In the genomic region with DNA sequence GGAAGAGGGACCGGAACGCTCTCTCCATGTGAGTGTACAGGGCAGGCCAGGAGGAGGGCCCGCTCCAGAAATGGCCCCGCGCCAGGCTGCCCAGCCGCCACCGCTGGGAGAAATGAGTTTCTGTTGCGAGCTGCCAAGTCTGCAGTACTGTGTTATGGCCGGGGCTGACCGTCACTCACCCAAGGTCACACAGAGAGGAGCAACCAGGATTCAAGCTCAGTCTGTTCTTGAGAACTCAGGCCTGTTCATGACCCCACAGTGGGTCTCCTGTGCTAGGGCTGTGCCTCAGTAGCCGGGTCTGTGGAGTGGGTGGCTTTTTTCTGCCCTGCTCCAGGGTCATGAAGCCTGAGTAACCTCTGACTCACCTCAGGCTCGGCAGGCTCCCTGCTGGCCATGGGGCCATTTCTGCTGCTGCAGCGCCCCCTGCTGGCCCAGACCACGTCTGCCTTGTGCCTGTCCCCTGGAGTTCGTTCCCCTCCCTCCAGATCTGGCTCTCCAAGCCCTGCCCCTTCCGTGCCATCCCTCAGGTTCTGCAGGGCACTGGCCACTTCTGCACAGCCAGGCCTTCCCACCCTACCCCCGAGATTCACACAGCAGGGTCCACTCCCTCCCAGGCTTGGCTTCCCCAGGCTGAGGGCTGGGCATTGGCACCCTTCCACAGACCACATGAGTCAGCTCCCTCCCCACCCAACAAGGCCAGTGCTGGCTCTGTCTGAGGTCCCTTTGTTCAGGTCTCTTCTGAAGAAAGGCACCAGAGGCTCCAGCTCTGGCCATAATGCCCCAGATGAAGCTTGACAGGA, we compare ENCODE assay signal across 8 cellular contexts. TPM values are rescaled to one million over a fixed set of nuclear protein-coding genes. Genes with fewer than 3 reads are reported as not detected.
DNase-seq lines count a peak whose midpoint lies in the region; ATAC-seq and TF ChIP-seq lines count a peak whose summit lies in the region.

No MANE protein-coding gene starts in this region.

- no peaks in the 10 kb centered on the region for H3K9me3 ChIP-seq in fibroblast of lung (ENCODE audit: control insufficient read depth, insufficient read depth, low read depth, low read length)

- no peak overlapping the region for H3K4me3 ChIP-seq in HL-60 (replicated peaks; ENCODE audit: insufficient read depth, low read length)
- peak overlapping the region in 1 of 4 experiments; percentile 14 for H3K4me3 ChIP-seq in fibroblast of lung (replicated peaks in 1 of 4; ENCODE audit: control extremely low read depth in 1 of 4, insufficient read depth in 1 of 4, low read depth in 3 of 4, low read length in 4 of 4)

- H3K27me3 Mint-ChIP-seq in activated T-cell treated with anti-CD3 and anti-CD28 coated beads, Interleukin-2, amount 50 U/mL, for 24 hours = peaks cover 45% of the 10 kb centered on the region
- H3K27me3 Mint-ChIP-seq in natural killer cell (ENCODE audit: low read depth in 2 of 2) = peaks cover 25 to 41% of the 10 kb centered on the region in 2 donors

- intact Hi-C loops in natural killer cell (cut with micrococcal nuclease) = loop anchor here (1.0 kb wide), 1 partner anchor 164 kb away; no protein-coding TSS in a partner anchor

- no peaks in the 10 kb centered on the region for H3K79me2 ChIP-seq in fibroblast of lung (ENCODE audit: control insufficient read depth, insufficient read depth, low read length)

- H3K27me3 ChIP-seq in HL-60 (ENCODE audit: insufficient read depth, poor library complexity, severe bottlenecking) (peaks cover 7% of the 10 kb centered on the region), fibroblast of lung (ENCODE audit: control insufficient read depth, insufficient read depth, low read length) (no peaks in the 10 kb centered on the region)

- H3K36me3 Mint-ChIP-seq in activated T-cell treated with anti-CD3 and anti-CD28 coated beads, Interleukin-2, amount 50 U/mL, for 24 hours (ENCODE audit: low read depth) = no peaks in the 10 kb centered on the region
- H3K36me3 Mint-ChIP-seq in natural killer cell = no peaks in the 10 kb centered on the region
- H3K36me3 Mint-ChIP-seq in stimulated activated effector memory CD8-positive, alpha-beta T cell treated with anti-CD3 and anti-CD28 coated beads, Interleukin-12 subunit alpha, Interleukin-12 subunit beta, amount 100 ng/mL, for 72 hours = no peaks in the 10 kb centered on the region

- H3K27ac ChIP-seq in HL-60 (replicated peaks) (no peak overlapping the region), fibroblast of lung (ENCODE audit: insufficient read depth, low read length) (no peak overlapping the region)

- no peaks in the 10 kb centered on the region for H3K4me1 Mint-ChIP-seq in activated T-cell treated with anti-CD3 and anti-CD28 coated beads, Interleukin-2, amount 50 U/mL, for 24 hours (ENCODE audit: low read depth)
- peaks cover 0 to 6% of the 10 kb centered on the region in 2 donors for H3K4me1 Mint-ChIP-seq in natural killer cell
- peaks cover 6% of the 10 kb centered on the region for H3K4me1 Mint-ChIP-seq in stimulated activated effector memory CD8-positive, alpha-beta T cell treated with anti-CD3 and anti-CD28 coated beads, Interleukin-12 subunit alpha, Interleukin-12 subunit beta, amount 100 ng/mL, for 72 hours

- no peaks in the 10 kb centered on the region for H4K20me1 ChIP-seq in fibroblast of lung (ENCODE audit: control insufficient read depth, extremely low read depth, insufficient read depth, low read length)

- H3K36me3 ChIP-seq in fibroblast of lung (ENCODE audit: control insufficient read depth, insufficient read depth, low read length) = no peaks in the 10 kb centered on the region

- H3K4me1 ChIP-seq in fibroblast of lung (ENCODE audit: control insufficient read depth, extremely low read depth, insufficient read depth, low read length) = peaks cover 11% of the 10 kb centered on the region

- H3K4me2 ChIP-seq in fibroblast of lung (ENCODE audit: extremely low read depth, insufficient read depth, low read length) = peak overlapping the region; percentile 40

- no peak overlapping the region for H3K27ac Mint-ChIP-seq in activated T-cell treated with anti-CD3 and anti-CD28 coated beads, Interleukin-2, amount 50 U/mL, for 24 hours
- H3K27ac Mint-ChIP-seq in natural killer cell = no peak overlapping the region
- H3K27ac Mint-ChIP-seq in stimulated activated effector memory CD8-positive, alpha-beta T cell treated with anti-CD3 and anti-CD28 coated beads, Interleukin-12 subunit alpha, Interleukin-12 subunit beta, amount 100 ng/mL, for 72 hours = no peak overlapping the region

- DNase-seq in DMS153 treated with DMSO at 0.1 percent for 48 hours (lab: John Stamatoyannopoulos, UW; ENCODE audit: unreplicated experiment) = peak; percentile 97
- DNase-seq in HL-60 (ENCODE audit: low read depth in 1 of 2, low spot score in 1 of 2) = peak; percentile 64 to 76
- peak; percentile 87 for DNase-seq in OCI-M1 (lab: John Stamatoyannopoulos, UW)
- DNase-seq in activated T-cell treated with anti-CD3 and anti-CD28 coated beads, Interleukin-2, amount 50 U/mL, for 24 hours = peak; percentile 82
- DNase-seq in fibroblast of lung (ENCODE audit: low read depth in 2 of 2) = peak; percentile 89 to 91
- DNase-seq in natural killer cell = peak; percentile 80
- DNase-seq in stimulated activated effector memory CD8-positive, alpha-beta T cell treated with anti-CD3 and anti-CD28 coated beads, Interleukin-12 subunit alpha, Interleukin-12 subunit beta, amount 100 ng/mL, for 72 hours (ENCODE audit: low spot score in 2 of 2) = peak; percentile 79 to 90

- H3K4me3 Mint-ChIP-seq in activated T-cell treated with anti-CD3 and anti-CD28 coated beads, Interleukin-2, amount 50 U/mL, for 24 hours = no peak overlapping the region
- H3K4me3 Mint-ChIP-seq in natural killer cell = no peak overlapping the region
- H3K4me3 Mint-ChIP-seq in stimulated activated effector memory CD8-positive, alpha-beta T cell treated with anti-CD3 and anti-CD28 coated beads, Interleukin-12 subunit alpha, Interleukin-12 subunit beta, amount 100 ng/mL, for 72 hours = no peak overlapping the region

- H3K9me3 Mint-ChIP-seq in activated T-cell treated with anti-CD3 and anti-CD28 coated beads, Interleukin-2, amount 50 U/mL, for 24 hours = no peaks in the 10 kb centered on the region
- H3K9me3 Mint-ChIP-seq in natural killer cell = no peaks in the 10 kb centered on the region
- H3K9me3 Mint-ChIP-seq in stimulated activated effector memory CD8-positive, alpha-beta T cell treated with anti-CD3 and anti-CD28 coated beads, Interleukin-12 subunit alpha, Interleukin-12 subunit beta, amount 100 ng/mL, for 72 hours = no peaks in the 10 kb centered on the region

- peak; percentile 79 to 98 (median 94) for ATAC-seq in natural killer cell
- ATAC-seq in stimulated activated effector memory CD8-positive, alpha-beta T cell treated with anti-CD3 and anti-CD28 coated beads, Interleukin-12 subunit alpha, Interleukin-12 subunit beta, amount 100 ng/mL, for 72 hours = peak; percentile 94
- ATAC-seq in HG03139 (IDR thresholded peaks at IDR 0.05; ENCODE audit: unreplicated experiment) = no peak

- H2AFZ ChIP-seq in fibroblast of lung (ENCODE audit: low read length) = no peak overlapping the region

- H3K9ac ChIP-seq in fibroblast of lung (ENCODE audit: insufficient read depth, low read length) = no peak overlapping the region

- TF ChIP-seq CTCF in HL-60 (IDR thresholded peaks at IDR 0.05; ENCODE audit: insufficient read depth, low read length) (peak; percentile 96), fibroblast of lung (conservative IDR thresholded peaks at IDR 0.05 in 1 of 2, IDR thresholded peaks at IDR 0.05 in 1 of 2; ENCODE audit: low read depth in 1 of 2, low read length in 2 of 2) (peak; percentile 76 to 94), natural killer cell (IDR thresholded peaks at IDR 0.05) (peak; percentile 85)

RNA-seq across cellular contexts. Expression of a gene that starts 51.8 kb away (rescaled TPM):
- total RNA-seq in fibroblast of lung (not detected in 2 replicates), natural killer cell (under 1 TPM; 0.29 to 0.93 (median 0.64) TPM)
- not detected in 2 replicates for polyA plus RNA-seq in fibroblast of lung
- polyA plus RNA-seq in fibroblast of lung (2012) = not detected in 2 replicates
- polyA minus RNA-seq in fibroblast of lung (ENCODE audit: low replicate concordance) = not detected in 2 replicates
